1 cellular context compared by ENCODE assay signal in genomic region chr17:76946772-76947135, GRCh38.
TF ChIP-seq lines count a peak whose summit lies in the region.

No MANE protein-coding gene starts in this region.

TF ChIP-seq in WTC11, 78 proteins besides CTCF, POLR2A, EP300 and RAD21 (continued from another document):
- no peak for TF ChIP-seq ATF6 (CRISPR knock-in tag; IDR thresholded peaks at IDR 0.05)
TF ChIP-seq in WTC11: peak in this region for 0.
